ENCODE assay signal across 9 cellular contexts in the genomic region with DNA sequence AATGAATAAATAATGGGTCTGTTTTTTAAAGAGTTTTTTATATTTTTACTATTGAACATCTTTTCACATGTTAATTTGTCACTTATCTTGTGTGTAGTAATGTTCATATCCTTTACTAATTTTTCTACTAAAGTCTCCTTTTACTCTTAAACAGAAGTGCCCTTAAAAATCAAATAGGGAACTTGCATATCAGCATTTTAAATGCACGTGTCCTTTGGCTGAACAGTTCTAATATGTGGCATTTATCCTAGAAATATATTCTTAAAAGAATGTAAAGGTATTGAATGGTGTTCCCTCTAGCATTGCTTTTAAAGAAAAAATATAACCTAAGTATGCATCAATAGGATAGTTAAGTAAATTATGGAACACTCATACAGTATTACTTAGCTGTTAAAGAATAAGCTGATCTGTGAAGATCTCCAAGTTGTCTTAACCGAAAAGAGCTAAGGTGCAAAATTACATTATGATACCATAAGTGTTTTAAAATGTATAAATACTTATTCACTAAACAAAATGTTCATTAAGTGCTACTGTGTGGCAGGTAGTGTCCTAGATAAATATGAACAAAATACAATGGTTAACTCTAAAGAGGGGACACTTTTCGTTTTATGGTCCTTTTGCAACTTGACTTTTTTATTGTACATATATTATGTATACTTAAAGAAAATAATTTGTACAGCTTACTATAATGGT. TPM values are rescaled to one million over a fixed set of nuclear protein-coding genes. Genes with fewer than 3 reads are reported as not detected.
DNase-seq lines count a peak whose midpoint lies in the region; ATAC-seq and TF ChIP-seq lines count a peak whose summit lies in the region.
"Had no signal": no experiment of that assay in that cellular context is flagged by ENCODE, and none has a peak within 500 bp of the region (broad histone marks: within the 10 kb centered on the region; RNA-seq: fewer than 3 reads in every experiment).

No MANE protein-coding gene starts in this region.

- H3K9me3 ChIP-seq in ES-I3 (ENCODE audit: control insufficient read depth, insufficient read depth, low read length) = no peaks in the 10 kb centered on the region
- H3K9me3 ChIP-seq in Peyer's patch = no peaks in the 10 kb centered on the region
- no peaks in the 10 kb centered on the region for H3K9me3 ChIP-seq in trophoblast cell (ENCODE audit: insufficient read depth, low read depth, low read length)

- H4K8ac ChIP-seq in trophoblast cell (ENCODE audit: low read depth, low read length) = peak overlapping the region; percentile 97

- no peak overlapping the region for H3K4ac ChIP-seq in trophoblast cell (ENCODE audit: low read depth, low read length)

- H3K27ac ChIP-seq in Peyer's patch (no peak overlapping the region), trophoblast cell (ENCODE audit: low read depth, low read length) (no peak overlapping the region)

- no peak overlapping the region for H3K14ac ChIP-seq in trophoblast cell (ENCODE audit: low read length)

- no peak overlapping the region for H4K12ac ChIP-seq in trophoblast cell (ENCODE audit: low read depth, low read length)

- TF ChIP-seq CTCF in Peyer's patch (IDR thresholded peaks at IDR 0.05) = no peak
- TF ChIP-seq CTCF in epithelial cell of esophagus (IDR thresholded peaks at IDR 0.05; ENCODE audit: insufficient read depth, low read depth, low read length, missing control alignments) = no peak

- H3K36me3 ChIP-seq in ES-I3 (ENCODE audit: insufficient read depth, low read length) (peaks cover 5% of the 10 kb centered on the region; the same call in 1 of the 2 replicates), Peyer's patch (peaks cover 0 to 12% (median 0%) of the 10 kb centered on the region in 3 donors), trophoblast cell (ENCODE audit: control insufficient read depth in 1 of 2, insufficient read depth in 2 of 2, low read length in 2 of 2) (peaks cover 10 to 24% of the 10 kb centered on the region in 2 experiments)

- peaks cover 4% of the 10 kb centered on the region for H3K79me2 ChIP-seq in trophoblast cell (ENCODE audit: control insufficient read depth, insufficient read depth, low read length, poor library complexity)

- H2AFZ ChIP-seq in trophoblast cell (ENCODE audit: insufficient read depth, low read length, poor library complexity) = no peak overlapping the region

- DNase-seq in Peyer's patch (no peak), epithelial cell of esophagus (ENCODE audit: low read depth) (no peak), trophoblast cell (no peak), SKM-1 (lab: John Stamatoyannopoulos, UW; ENCODE audit: unreplicated experiment) (no peak), NCI-H1417 treated with DMSO at 0.1 percent for 48 hours (lab: John Stamatoyannopoulos, UW) (no peak)
- DNase-seq in activated CD4-positive, CD25-positive, alpha-beta regulatory T cell treated with anti-CD3 and anti-CD28 coated beads, Interleukin-2, amount 50 U/mL, for 72 hours = no peak

- no peaks in the 10 kb centered on the region for H3K27me3 ChIP-seq in Peyer's patch
- no peaks in the 10 kb centered on the region for H3K27me3 ChIP-seq in trophoblast cell (ENCODE audit: insufficient read depth, low read length)

- H3K4me1 ChIP-seq in ES-I3 (ENCODE audit: insufficient read depth, low read length) (0 out of 2 replicates have a peak, but pooled peaks cover 5% of the 10 kb centered on the region), Peyer's patch (peaks cover 0 to 11% (median 4%) of the 10 kb centered on the region in 4 donors), trophoblast cell (ENCODE audit: control insufficient read depth in 1 of 2, insufficient read depth in 2 of 2, low read length in 2 of 2) (peaks cover 0 to 2% of the 10 kb centered on the region in 2 experiments)

- peaks cover 4% of the 10 kb centered on the region for H3K79me1 ChIP-seq in trophoblast cell (ENCODE audit: low read length)

- H2AK5ac ChIP-seq in trophoblast cell (ENCODE audit: low read length) = no peak overlapping the region

- no peak for ATAC-seq in GM18519 (IDR thresholded peaks at IDR 0.05; ENCODE audit: low FRiP score, unreplicated experiment)

- H2BK12ac ChIP-seq in trophoblast cell (ENCODE audit: low read length) = no peak overlapping the region

- H4K91ac ChIP-seq in trophoblast cell (ENCODE audit: low read depth, low read length) = no peak overlapping the region

- H3K23ac ChIP-seq in trophoblast cell (ENCODE audit: low read length) = no peak overlapping the region

- H3K4me2 ChIP-seq in trophoblast cell (ENCODE audit: low read length) = peak overlapping the region; percentile 70

- H2BK5ac ChIP-seq in trophoblast cell (ENCODE audit: low read depth, low read length, poor library complexity) = no peak overlapping the region

- H3K9ac ChIP-seq in ES-I3 (ENCODE audit: low read depth, low read length) = peak overlapping the region; percentile 95; the same call in 1 of the 2 replicates
- no peak overlapping the region for H3K9ac ChIP-seq in trophoblast cell (ENCODE audit: low read length)

- no peak for TF ChIP-seq POLR2A in Peyer's patch (IDR thresholded peaks at IDR 0.05)

- no peak overlapping the region for H3K18ac ChIP-seq in trophoblast cell (ENCODE audit: low read length)

- H3K4me3 ChIP-seq in Peyer's patch = peak overlapping the region in 3 of 4 donors; percentile 43 to 70 (median 56)
- peak overlapping the region; percentile 65 for H3K4me3 ChIP-seq in epithelial cell of esophagus (ENCODE audit: low read length)
- H3K4me3 ChIP-seq in trophoblast cell (ENCODE audit: low read depth, low read length) = no peak overlapping the region

- no peak overlapping the region for H2BK120ac ChIP-seq in trophoblast cell (ENCODE audit: insufficient read depth, low read length, poor library complexity)

- WGBS in trophoblast cell (ENCODE audit: extremely low coverage, insufficient coverage, insufficient read length) = no CpG with 5 or more reads among the region's 3 CpGs

RNA-seq across cellular contexts. Expression of a gene that starts 0.6 kb away (rescaled TPM):
- 1 to 10 TPM in 2 of 4 donors, under 1 TPM in 2; 0.88 to 3.8 (median 1.7) TPM for total RNA-seq in Peyer's patch
- polyA plus RNA-seq in trophoblast cell (2013) = 4.1 and 4.3 TPM in 2 replicates

RNA-seq across cellular contexts. Expression of a gene that starts 13.8 kb away (rescaled TPM):
- 10 to 100 TPM; 19.1 to 34.7 (median 20.2) TPM for total RNA-seq in Peyer's patch
- 6.9 and 7.0 TPM in 2 replicates for polyA plus RNA-seq in trophoblast cell (2013)

RNA-seq across cellular contexts. Expression of a gene that starts 21.6 kb away (rescaled TPM):
- not detected for total RNA-seq in Peyer's patch
- not detected in 2 replicates for polyA plus RNA-seq in trophoblast cell (2013)
- total RNA-seq: NCI-H460 had no signal

RNA-seq across cellular contexts. Expression of a gene that starts 28.7 kb away (rescaled TPM):
- 1 to 10 TPM; 4.4 to 9.6 (median 5.9) TPM for total RNA-seq in Peyer's patch
- polyA plus RNA-seq in trophoblast cell (2013) = 2.2 and 2.3 TPM in 2 replicates

RNA-seq across cellular contexts. Expression of a gene that starts 55.2 kb away (rescaled TPM):
- 1 to 10 TPM; 5.6 to 9.2 (median 8.2) TPM for total RNA-seq in Peyer's patch
- polyA plus RNA-seq in trophoblast cell (2013) = 2.0 TPM in 2 replicates
